In the genomic region with DNA sequence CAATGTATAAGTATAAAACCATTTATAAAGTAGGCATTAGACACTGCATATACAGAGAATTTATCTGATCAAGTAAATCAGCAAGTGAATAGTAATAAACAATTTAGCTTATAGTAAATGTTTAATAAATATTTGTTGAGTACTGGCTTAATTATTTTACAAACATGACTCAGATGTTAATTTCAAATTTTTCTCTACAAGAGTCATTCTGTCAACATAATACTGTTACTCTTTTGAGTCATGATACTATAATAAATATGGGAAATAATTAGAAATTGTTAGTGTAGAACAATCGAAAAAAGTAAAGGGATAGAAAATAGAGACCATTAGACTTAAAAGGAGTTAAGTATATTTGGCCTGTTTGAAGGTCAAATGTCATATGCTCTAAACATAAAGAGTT, we compare ENCODE assay signal across 22 cellular contexts.
"Had no signal": no experiment of that assay in that cellular context is flagged by ENCODE, and none has a peak within 500 bp of the region (broad histone marks: within the 10 kb centered on the region; RNA-seq: fewer than 3 reads in every experiment).

No MANE protein-coding gene starts in this region.

- H3K4me1 ChIP-seq: left lung, lower lobe of right lung, parathyroid adenoma, psoas muscle, right atrium auricular region, spleen, tibial nerve, uterus had no signal

- FAIRE-seq: keratinocyte had no signal

- H3K27ac ChIP-seq: left lung, lower lobe of right lung, neutrophil, parathyroid adenoma, psoas muscle, right atrium auricular region, skin epidermis, spleen, tibial nerve, uterus had no signal

- H3K27me3 ChIP-seq: left lung, neutrophil, right atrium auricular region, spleen, tibial nerve, uterus had no signal

- H3K4me3 ChIP-seq: left lung, lower lobe of right lung, psoas muscle, right atrium auricular region, skin epidermis, spleen, tibial nerve, uterus had no signal

- ATAC-seq: left colon; left lung; lower lobe of right lung; naive thymus-derived CD8-positive, alpha-beta T cell; psoas muscle; stimulated activated naive CD8-positive, alpha-beta T cell treated with anti-CD3 and anti-CD28 coated beads, Interleukin-15, amount 100 ng/mL, for 72 hours had no signal

- H2AFZ ChIP-seq: parathyroid adenoma had no signal

- DNase-seq: hippocampal formation; left colon; left lung; lower lobe of right lung; mammary epithelial cell; mesenchymal stem cell; naive thymus-derived CD8-positive, alpha-beta T cell; occipital lobe; psoas muscle; spleen; stimulated activated CD4-positive, alpha-beta T cell treated with anti-CD3 and anti-CD28 coated beads, Interleukin-4, amount 100 ng/mL, for 4 hours; stimulated activated CD8-positive, alpha-beta memory T cell treated with anti-CD3 and anti-CD28 coated beads, Interleukin-4, amount 100 ng/mL, for 48 hours; stimulated activated naive CD4-positive, alpha-beta T cell treated with Interleukin-2 at 50 U/mL for 16 hours; stimulated activated naive CD8-positive, alpha-beta T cell treated with anti-CD3 and anti-CD28 coated beads, Interleukin-15, amount 100 ng/mL, for 72 hours; substantia nigra; uterus had no signal

- H3K9me3 ChIP-seq: left lung, lower lobe of right lung, neutrophil, psoas muscle, right atrium auricular region, spleen, tibial nerve, uterus had no signal

- H3K79me2 ChIP-seq: parathyroid adenoma had no signal

- H3K36me3 ChIP-seq: left lung, lower lobe of right lung, neutrophil, right atrium auricular region, spleen, tibial nerve, uterus had no signal

- H3K9ac ChIP-seq: parathyroid adenoma had no signal
